Comparison of ENCODE assay signal across 25 cellular contexts in genomic region chr18:60889442-60889841, GRCh38.
"Had no signal": no experiment of that assay in that cellular context is flagged by ENCODE, and none has a peak within 500 bp of the region (broad histone marks: within the 10 kb centered on the region; RNA-seq: fewer than 3 reads in every experiment).

No MANE protein-coding gene starts in this region.

- H3K27me3 ChIP-seq: colonic mucosa, dorsolateral prefrontal cortex, esophagus muscularis mucosa, esophagus squamous epithelium, foreskin keratinocyte, gastrocnemius medialis, gastroesophageal sphincter, heart left ventricle, heart right ventricle had no signal

- H3K4me1 ChIP-seq: colonic mucosa, esophagus muscularis mucosa, gastrocnemius medialis, gastroesophageal sphincter had no signal

- H3K27ac ChIP-seq: colonic mucosa, coronary artery, dorsolateral prefrontal cortex, epithelial cell of prostate, esophagus muscularis mucosa, esophagus squamous epithelium, foreskin keratinocyte, gastrocnemius medialis, gastroesophageal sphincter, heart left ventricle, heart right ventricle had no signal

- DNase-seq: colonic mucosa; cortex of kidney; dermis blood vessel endothelial cell; dorsolateral prefrontal cortex; effector CD4-positive, alpha-beta T cell; effector CD8-positive, alpha-beta T cell; effector memory CD4-positive, alpha-beta T cell; effector memory CD8-positive, alpha-beta T cell; endodermal cell; erythroblast; esophagus squamous epithelium; foreskin fibroblast; foreskin keratinocyte; foreskin melanocyte; gastrocnemius medialis; glutamatergic neuron; head of caudate nucleus; heart left ventricle; heart right ventricle had no signal

- H3K4me3 ChIP-seq: colonic mucosa, coronary artery, dorsolateral prefrontal cortex, esophagus muscularis mucosa, esophagus squamous epithelium, gastrocnemius medialis, gastroesophageal sphincter, heart left ventricle, heart right ventricle had no signal

- H3K36me3 ChIP-seq: colonic mucosa, esophagus muscularis mucosa, esophagus squamous epithelium, gastrocnemius medialis, gastroesophageal sphincter, heart left ventricle, heart right ventricle had no signal

- H3K27ac Mint-ChIP-seq: dendritic cell treated with granulocyte-macrophage colony-stimulating factor and Interleukin-4, amounts not matched to agents 40 ng/mL and 50 ng/mL, for 4 days; effector memory CD8-positive, alpha-beta T cell; endodermal cell had no signal

- H3K9me3 Mint-ChIP-seq: dendritic cell treated with granulocyte-macrophage colony-stimulating factor and Interleukin-4, amounts not matched to agents 40 ng/mL and 50 ng/mL, for 4 days; endodermal cell had no signal

- ATAC-seq: effector memory CD8-positive, alpha-beta T cell; esophagus mucosa; foreskin keratinocyte; gastrocnemius medialis; gastroesophageal sphincter; heart left ventricle; heart right ventricle had no signal
